ENCODE assay signal across 31 cellular contexts in genomic region chr13:35565273-35565672, GRCh38.
"Had no signal": no experiment of that assay in that cellular context is flagged by ENCODE, and none has a peak within 500 bp of the region (broad histone marks: within the 10 kb centered on the region; RNA-seq: fewer than 3 reads in every experiment).

No MANE protein-coding gene starts in this region.

- DNase-seq: activated B cell treated with CpG ODN at 0.5 μM for 24 hours; activated CD4-positive, alpha-beta memory T cell treated with anti-CD3 and anti-CD28 coated beads for 36 hours; activated CD4-positive, alpha-beta T cell treated with anti-CD3 and anti-CD28 coated beads for 4 hours; activated CD4-positive, alpha-beta T cell treated with anti-CD3 and anti-CD28 coated beads, Interleukin-2, amount 10 ng/mL, durations not matched to agents 24 days and 14 days; activated CD4-positive, alpha-beta T cell treated with anti-CD3 and anti-CD28 coated beads, Interleukin-2, amount 50 U/mL, for 1 hour; activated CD4-positive, alpha-beta T cell treated with anti-CD3 and anti-CD28 coated beads, Interleukin-2, amount 50 U/mL, for 4 hours; activated CD4-positive, CD25-positive, alpha-beta regulatory T cell treated with anti-CD3 and anti-CD28 coated beads, Interleukin-2, amount 50 U/mL, for 72 hours; activated CD8-positive, alpha-beta memory T cell treated with anti-CD3 and anti-CD28 coated beads, Interleukin-2, amount 50 U/mL, for 4 hours; activated CD8-positive, alpha-beta T cell treated with anti-CD3 and anti-CD28 coated beads for 36 hours; activated effector memory CD4-positive, alpha-beta T cell treated with anti-CD3 and anti-CD28 coated beads, Interleukin-2, amount 50 U/mL, for 16 hours; activated naive CD4-positive, alpha-beta T cell treated with anti-CD3 and anti-CD28 coated beads, Interleukin-2, amount 10 ng/mL, durations not matched to agents 7 days and 5 days; activated naive CD4-positive, alpha-beta T cell treated with Interleukin-2 at 50 U/mL for 16 hours; activated naive CD8-positive, alpha-beta T cell treated with anti-CD3 and anti-CD28 coated beads, Interleukin-2, amount 10 ng/mL, durations not matched to agents 7 days and 5 days; activated T-cell treated with anti-CD3 and anti-CD28 coated beads for 4 hours; activated T-cell treated with anti-CD3 and anti-CD28 coated beads, Interleukin-2, amount 50 U/mL, for 1 hour; activated T-cell treated with anti-CD3 and anti-CD28 coated beads, Interleukin-2, amount 50 U/mL, for 4 hours; activated T-cell treated with anti-CD3 and anti-CD28 coated beads, Interleukin-2, amount 50 U/mL, for 72 hours; adrenal gland; amniotic stem cell; aorta; body of pancreas; brain microvascular endothelial cell; central memory CD4-positive, alpha-beta T cell; T-helper 1 cell; T-helper 2 cell; T-helper 9 cell had no signal

- ATAC-seq: activated CD8-positive, alpha-beta T cell treated with anti-CD3 and anti-CD28 coated beads for 36 hours; activated T-cell treated with anti-CD3 and anti-CD28 coated beads, Interleukin-2, amount 50 U/mL, for 4 hours; activated T-cell treated with anti-CD3 and anti-CD28 coated beads, Interleukin-2, amount 50 U/mL, for 72 hours; activated T-helper 17 cell treated with anti-CD3 and anti-CD28 coated beads, Interleukin-2, amount 50 U/mL, for 72 hours; body of pancreas had no signal

- H3K27ac ChIP-seq: adrenal gland, body of pancreas, brain microvascular endothelial cell, breast epithelium, VCaP had no signal

- H3K4me1 ChIP-seq: adrenal gland, body of pancreas, breast epithelium had no signal

- H3K27me3 ChIP-seq: adrenal gland, body of pancreas, brain microvascular endothelial cell, breast epithelium had no signal

- H3K4me3 ChIP-seq: adrenal gland, body of pancreas, breast epithelium had no signal

- FAIRE-seq: astrocyte, TTC549 had no signal

- H3K9me3 ChIP-seq: adrenal gland, body of pancreas, breast epithelium had no signal

- H3K36me3 ChIP-seq: adrenal gland, brain microvascular endothelial cell had no signal
